Comparison of ENCODE assay signal across 8 cellular contexts in the genomic region with DNA sequence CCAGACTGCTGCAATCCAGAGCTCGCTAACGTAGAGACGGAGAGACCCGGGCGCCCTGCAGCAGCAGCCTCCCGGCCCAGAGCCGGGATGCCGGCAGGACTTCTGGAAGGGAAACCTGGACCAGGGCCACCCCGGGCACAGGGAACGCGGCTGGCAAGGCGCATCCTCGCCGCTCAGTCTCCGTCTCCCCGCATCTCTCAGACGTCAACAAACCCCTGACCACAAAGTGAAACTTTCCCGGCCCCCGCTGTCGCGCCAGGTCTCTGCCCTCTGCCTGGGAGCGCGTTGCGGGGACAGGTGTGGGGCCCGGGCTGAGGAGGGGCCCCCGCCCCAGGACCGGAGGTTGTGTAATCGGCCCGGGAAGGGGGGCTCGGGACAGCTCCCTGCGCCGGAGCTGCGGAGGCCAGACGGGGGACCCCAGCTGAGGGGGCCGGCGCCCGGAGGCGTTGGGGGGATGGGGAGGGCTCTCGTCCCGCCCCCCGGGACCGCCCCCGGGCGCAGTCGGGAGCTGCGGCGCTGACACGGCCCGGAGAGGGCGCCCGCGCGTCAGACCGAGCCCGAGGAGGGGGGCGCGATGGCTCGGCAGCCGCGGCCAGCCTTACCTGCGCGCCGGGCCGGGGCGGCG.
DNase-seq lines count a peak whose midpoint lies in the region; ATAC-seq and TF ChIP-seq lines count a peak whose summit lies in the region.

No MANE protein-coding gene starts in this region.

- H3K27ac ChIP-seq in C4-2B (peak overlapping the region; percentile 72), fibroblast of lung (ENCODE audit: insufficient read depth, low read length) (no peak overlapping the region), tibial artery (peak overlapping the region; percentile 65 to 71)
- peak overlapping the region; percentile 74 for H3K27ac ChIP-seq in naive thymus-derived CD4-positive, alpha-beta T cell (ENCODE audit: low read depth, low read length)

- no peaks in the 10 kb centered on the region for H3K4me1 ChIP-seq in fibroblast of lung (ENCODE audit: control insufficient read depth, extremely low read depth, insufficient read depth, low read length)
- peaks cover 26 to 46% of the 10 kb centered on the region in 2 donors for H3K4me1 ChIP-seq in naive thymus-derived CD4-positive, alpha-beta T cell (ENCODE audit: control insufficient read depth in 2 of 2, insufficient read depth in 2 of 2, low read length in 2 of 2)
- H3K4me1 ChIP-seq in tibial artery: peaks cover 0 to 13% (median 9%) of the 10 kb centered on the region in 4 donors

- H3K79me2 ChIP-seq in fibroblast of lung (ENCODE audit: control insufficient read depth, insufficient read depth, low read length): no peaks in the 10 kb centered on the region

- peak overlapping the region; percentile 54 for H2AFZ ChIP-seq in fibroblast of lung (ENCODE audit: low read length)

- peaks cover 0 to 20% (median 0%) of the 10 kb centered on the region in 5 donors for H3K27me3 Mint-ChIP-seq in naive thymus-derived CD4-positive, alpha-beta T cell

- peak; percentile 94 for DNase-seq in NCI-H2029 treated with DMSO at 0.1 percent for 48 hours (lab: John Stamatoyannopoulos, UW)
- DNase-seq in activated CD4-positive, alpha-beta T cell treated with anti-CD3 and anti-CD28 coated beads, Interleukin-2, amount 50 U/mL, for 4 hours: peak; percentile 22 to 32
- peak; percentile 47 to 56 for DNase-seq in fibroblast of lung (ENCODE audit: low read depth in 2 of 2)
- DNase-seq in naive thymus-derived CD4-positive, alpha-beta T cell: peak in 1 of 9 donors; percentile 57
- peak; percentile 35 to 78 for DNase-seq in tibial artery

- POLR2A ChIA-PET in naive thymus-derived CD4-positive, alpha-beta T cell (lab: Charles Lee): interaction anchor here (1.0 to 1.6 kb wide), 4 partner anchors 116 to 143 kb away, joined by 3 to 8 read pairs (median 4); no protein-coding TSS in a partner anchor

- H3K4me1 Mint-ChIP-seq in naive thymus-derived CD4-positive, alpha-beta T cell: peaks cover 25 to 52% (median 46%) of the 10 kb centered on the region in 7 donors

- peak overlapping the region; percentile 72 for H3K4me2 ChIP-seq in fibroblast of lung (ENCODE audit: extremely low read depth, insufficient read depth, low read length)

- H3K36me3 ChIP-seq in fibroblast of lung (ENCODE audit: control insufficient read depth, insufficient read depth, low read length): no peaks in the 10 kb centered on the region
- H3K36me3 ChIP-seq in naive thymus-derived CD4-positive, alpha-beta T cell (ENCODE audit: control insufficient read depth in 2 of 3, insufficient read depth in 3 of 3, low read length in 3 of 3): peaks cover 0 to 3% (median 0%) of the 10 kb centered on the region in 3 experiments
- H3K36me3 ChIP-seq in tibial artery: no peaks in the 10 kb centered on the region

- H3K4me3 ChIP-seq in fibroblast of lung (replicated peaks in 1 of 4; ENCODE audit: control extremely low read depth in 1 of 4, insufficient read depth in 1 of 4, low read depth in 3 of 4, low read length in 4 of 4): peak overlapping the region; percentile 42 to 86 (median 65)
- H3K4me3 ChIP-seq in naive thymus-derived CD4-positive, alpha-beta T cell (ENCODE audit: low read length): peak overlapping the region; percentile 61
- peak overlapping the region; percentile 74 to 84 for H3K4me3 ChIP-seq in tibial artery

- H3K27me3 ChIP-seq in fibroblast of lung (ENCODE audit: control insufficient read depth, insufficient read depth, low read length): no peaks in the 10 kb centered on the region
- H3K27me3 ChIP-seq in naive thymus-derived CD4-positive, alpha-beta T cell (ENCODE audit: control insufficient read depth in 2 of 2, insufficient read depth in 2 of 2, low read length in 2 of 2): no peaks in the 10 kb centered on the region
- no peaks in the 10 kb centered on the region for H3K27me3 ChIP-seq in tibial artery

- H3K27ac Mint-ChIP-seq in naive thymus-derived CD4-positive, alpha-beta T cell: peak overlapping the region; percentile 6 to 93 (median 84)

- ATAC-seq in GM18519 (IDR thresholded peaks at IDR 0.05; ENCODE audit: low FRiP score, unreplicated experiment) (peak; percentile 57), HG02970 (IDR thresholded peaks at IDR 0.05; ENCODE audit: low FRiP score, unreplicated experiment) (peak; percentile 67)
- ATAC-seq in naive thymus-derived CD4-positive, alpha-beta T cell: peak; percentile 80

- intact Hi-C loops in naive thymus-derived CD4-positive, alpha-beta T cell (cut with micrococcal nuclease): loop anchor here (1.0 to 10.0 kb wide), 15 partner anchors 116 to 919 kb away; a partner anchor contains a TSS
- intact Hi-C loops in tibial artery (cut with DNase I; ENCODE audit: low total_unique reads): no loop called here

- peak overlapping the region; percentile 60 for H3K9ac ChIP-seq in fibroblast of lung (ENCODE audit: insufficient read depth, low read length)

- H3K9me3 ChIP-seq in fibroblast of lung (ENCODE audit: control insufficient read depth, insufficient read depth, low read depth, low read length): no peaks in the 10 kb centered on the region
- H3K9me3 ChIP-seq in naive thymus-derived CD4-positive, alpha-beta T cell (ENCODE audit: control insufficient read depth in 2 of 3, low read length in 3 of 3): no peaks in the 10 kb centered on the region
- no peaks in the 10 kb centered on the region for H3K9me3 ChIP-seq in tibial artery

- H3K36me3 Mint-ChIP-seq in naive thymus-derived CD4-positive, alpha-beta T cell: peaks cover 0 to 3% (median 0%) of the 10 kb centered on the region in 5 donors

- H3K4me3 Mint-ChIP-seq in naive thymus-derived CD4-positive, alpha-beta T cell: peak overlapping the region in 9 of 10 donors; percentile 88 to 97 (median 90)

- no peaks in the 10 kb centered on the region for H4K20me1 ChIP-seq in fibroblast of lung (ENCODE audit: control insufficient read depth, extremely low read depth, insufficient read depth, low read length)

- peaks cover 0 to 3% (median 0%) of the 10 kb centered on the region in 11 donors for H3K9me3 Mint-ChIP-seq in naive thymus-derived CD4-positive, alpha-beta T cell

- CTCF ChIA-PET in naive thymus-derived CD4-positive, alpha-beta T cell (lab: Charles Lee): interaction anchor here (0.6 kb wide), 1 partner anchor 216 kb away, joined by 3 read pairs; no protein-coding TSS in a partner anchor

- peak; percentile 87 for TF ChIP-seq CTCF in C4-2B (conservative IDR thresholded peaks at IDR 0.05)
- TF ChIP-seq CTCF in fibroblast of lung (conservative IDR thresholded peaks at IDR 0.05 in 1 of 2, IDR thresholded peaks at IDR 0.05 in 1 of 2; ENCODE audit: low read depth in 1 of 2, low read length in 2 of 2): no peak
- peak in 1 of 2 experiments; percentile 44 for TF ChIP-seq CTCF in tibial artery (IDR thresholded peaks at IDR 0.05)
